ENCODE assay signal across 10 cellular contexts in genomic region chr1:185681034-185681633, GRCh38.
A peak's percentile ranks its signal among the peaks of the same experiment; 100 is the strongest.
DNase-seq lines count a peak whose midpoint lies in the region; TF ChIP-seq lines count a peak whose summit lies in the region.
"Had no signal": no experiment of that assay in that cellular context is flagged by ENCODE, and none has a peak within 500 bp of the region (broad histone marks: within the 10 kb centered on the region; RNA-seq: fewer than 3 reads in every experiment).

No MANE protein-coding gene starts in this region.

- H3K36me3 Mint-ChIP-seq in activated naive CD4-positive, alpha-beta T cell treated with anti-CD3 and anti-CD28 coated beads, Interleukin-2, amount 10 ng/mL, durations not matched to agents 7 days and 5 days = no peaks in the 10 kb centered on the region

- H3K27me3 ChIP-seq in parathyroid adenoma (ENCODE audit: control insufficient read depth, insufficient read depth, low read length) = no peaks in the 10 kb centered on the region

- H2AFZ ChIP-seq in parathyroid adenoma = no peak overlapping the region

- no peaks in the 10 kb centered on the region for H3K9me3 Mint-ChIP-seq in activated naive CD4-positive, alpha-beta T cell treated with anti-CD3 and anti-CD28 coated beads, Interleukin-2, amount 10 ng/mL, durations not matched to agents 7 days and 5 days
- H3K9me3 Mint-ChIP-seq: dendritic cell treated with granulocyte-macrophage colony-stimulating factor and Interleukin-4, amounts not matched to agents 40 ng/mL and 50 ng/mL, for 4 days; stimulated activated naive CD8-positive, alpha-beta T cell treated with anti-CD3 and anti-CD28 coated beads, Interleukin-15, Interleukin-2, amounts not matched to agents 100 ng/mL and 50 ng/mL, for 24 hours had no signal

- no peaks in the 10 kb centered on the region for H3K79me2 ChIP-seq in parathyroid adenoma

- H3K27me3 Mint-ChIP-seq in activated naive CD4-positive, alpha-beta T cell treated with anti-CD3 and anti-CD28 coated beads, Interleukin-2, amount 10 ng/mL, durations not matched to agents 7 days and 5 days = no peaks in the 10 kb centered on the region
- H3K27me3 Mint-ChIP-seq: dendritic cell treated with granulocyte-macrophage colony-stimulating factor and Interleukin-4, amounts not matched to agents 40 ng/mL and 50 ng/mL, for 4 days had no signal

- H3K27ac ChIP-seq in HEK293 (ENCODE audit: extremely low read depth, low read depth, low read length) (no peak overlapping the region), parathyroid adenoma (no peak overlapping the region)

- TF ChIP-seq CTCF in HEK293 (tag by site-specific recombination; IDR thresholded peaks at IDR 0.05) = no peak
- peak; percentile 57 for TF ChIP-seq CTCF in foreskin fibroblast (IDR thresholded peaks at IDR 0.05; ENCODE audit: low read depth, low read length)
- TF ChIP-seq CTCF in parathyroid adenoma (IDR thresholded peaks at IDR 0.05) = peak; percentile 15

- POLR2A ChIA-PET in HEK293 (lab: Yijun Ruan, JAX) = interaction anchor here (0.6 kb wide), 1 partner anchor 851 kb away, joined by 3 read pairs; no protein-coding TSS in a partner anchor

- no peak overlapping the region for H3K27ac Mint-ChIP-seq in activated naive CD4-positive, alpha-beta T cell treated with anti-CD3 and anti-CD28 coated beads, Interleukin-2, amount 10 ng/mL, durations not matched to agents 7 days and 5 days
- H3K27ac Mint-ChIP-seq: dendritic cell treated with granulocyte-macrophage colony-stimulating factor and Interleukin-4, amounts not matched to agents 40 ng/mL and 50 ng/mL, for 4 days; stimulated activated naive CD8-positive, alpha-beta T cell treated with anti-CD3 and anti-CD28 coated beads, Interleukin-15, Interleukin-2, amounts not matched to agents 100 ng/mL and 50 ng/mL, for 24 hours had no signal

- H3K9ac ChIP-seq in parathyroid adenoma = no peak overlapping the region

- H3K36me3 ChIP-seq in HEK293 (ENCODE audit: control insufficient read depth in 2 of 2, insufficient read depth in 1 of 2, low read length in 2 of 2) (no peaks in the 10 kb centered on the region), parathyroid adenoma (ENCODE audit: control insufficient read depth, insufficient read depth, low read length) (no peaks in the 10 kb centered on the region)

- H3K4me2 ChIP-seq in parathyroid adenoma (ENCODE audit: low read length) = no peak overlapping the region

- DNase-seq in activated naive CD4-positive, alpha-beta T cell treated with anti-CD3 and anti-CD28 coated beads, Interleukin-2, amount 10 ng/mL, durations not matched to agents 7 days and 5 days = peak; percentile 33
- no peak for DNase-seq in activated naive CD4-positive, alpha-beta T cell treated with anti-CD3 and anti-CD28 coated beads, Interleukin-2, amount 50 U/mL, for 16 hours
- peak; percentile 38 for DNase-seq in NCI-H146 treated with DMSO at 0.1 percent for 48 hours (lab: John Stamatoyannopoulos, UW; ENCODE audit: unreplicated experiment)
- peak; percentile 58 for DNase-seq in SW480 (ENCODE audit: low spot score)
- peak; percentile 10 to 63 for DNase-seq in foreskin fibroblast
- no peak for DNase-seq in NK-92 treated with Interleukin-12 subunit alpha and Interleukin-12 subunit beta, amount 100 ng/mL, for 24 hours (lab: John Stamatoyannopoulos, UW)

- CTCF ChIA-PET in activated naive CD4-positive, alpha-beta T cell treated with anti-CD3 and anti-CD28 coated beads, Interleukin-2, amount 10 ng/mL, durations not matched to agents 7 days and 5 days (lab: Charles Lee) = interaction anchor here (0.7 to 5.1 kb wide), 40 partner anchors 10 to 876 kb away, joined by 3 to 41 read pairs (median 4); partner anchors contain the start of genes HMCN1, IVNS1ABP and RNF2
- CTCF ChIA-PET in HEK293 (lab: Yijun Ruan, JAX) = interaction anchor here (0.6 to 3.3 kb wide), 30 partner anchors 9 to 1119 kb away, joined by 3 to 30 read pairs (median 4); partner anchors contain the start of gene SWT1

- H3K4me3 ChIP-seq in HEK293 (ENCODE audit: low read depth, low read length) (no peak overlapping the region), foreskin fibroblast (ENCODE audit: low read depth in 1 of 2, low read length in 2 of 2) (no peak overlapping the region), parathyroid adenoma (ENCODE audit: low read depth, low read length) (no peak overlapping the region)

- H3K4me3 Mint-ChIP-seq in activated naive CD4-positive, alpha-beta T cell treated with anti-CD3 and anti-CD28 coated beads, Interleukin-2, amount 10 ng/mL, durations not matched to agents 7 days and 5 days = no peak overlapping the region
- H3K4me3 Mint-ChIP-seq: dendritic cell treated with granulocyte-macrophage colony-stimulating factor and Interleukin-4, amounts not matched to agents 40 ng/mL and 50 ng/mL, for 4 days had no signal

- peaks cover 27% of the 10 kb centered on the region for H3K4me1 Mint-ChIP-seq in activated naive CD4-positive, alpha-beta T cell treated with anti-CD3 and anti-CD28 coated beads, Interleukin-2, amount 10 ng/mL, durations not matched to agents 7 days and 5 days

- no peaks in the 10 kb centered on the region for H3K4me1 ChIP-seq in HEK293 (ENCODE audit: control insufficient read depth, insufficient read depth, low read length)
- no peaks in the 10 kb centered on the region for H3K4me1 ChIP-seq in parathyroid adenoma

- H3K9me3 ChIP-seq in HEK293 (ENCODE audit: control insufficient read depth, insufficient read depth, low read depth, low read length) = no peaks in the 10 kb centered on the region
- no peaks in the 10 kb centered on the region for H3K9me3 ChIP-seq in parathyroid adenoma (ENCODE audit: control insufficient read depth, low read length)

TF ChIP-seq in HEK293, 187 proteins besides CTCF, POLR2A, EP300 and RAD21:
- TF ChIP-seq ZNF248 (tag by site-specific recombination; IDR thresholded peaks at IDR 0.05) = no peak
- TF ChIP-seq ZNF692 (tag by site-specific recombination; IDR thresholded peaks at IDR 0.05) = 0 out of 2 replicates have a peak, but pooled peaks have one; percentile 31
- TF ChIP-seq ZNF654 (tag by site-specific recombination; IDR thresholded peaks at IDR 0.05; ENCODE audit: low read depth) = peak; percentile 57
- no peak for TF ChIP-seq ZNF132 (tag by site-specific recombination; IDR thresholded peaks at IDR 0.05; ENCODE audit: borderline replicate concordance)
TF ChIP-seq in HEK293: peak in this region for 2.

Comparison
In these comparisons a context has a peak if more than half of its experiments do, and no peak if none do; other contexts are left out.
1. DNase-seq: peak in activated naive CD4-positive, alpha-beta T cell treated with anti-CD3 and anti-CD28 coated beads, Interleukin-2, amount 10 ng/mL, durations not matched to agents 7 days and 5 days (single experiment), NCI-H146 treated with DMSO at 0.1 percent for 48 hours (single experiment), SW480 (single experiment) and foreskin fibroblast (2 of 2); none in activated naive CD4-positive, alpha-beta T cell treated with anti-CD3 and anti-CD28 coated beads, Interleukin-2, amount 50 U/mL, for 16 hours (single experiment) and NK-92 treated with Interleukin-12 subunit alpha and Interleukin-12 subunit beta, amount 100 ng/mL, for 24 hours (single experiment).